In the genomic region with DNA sequence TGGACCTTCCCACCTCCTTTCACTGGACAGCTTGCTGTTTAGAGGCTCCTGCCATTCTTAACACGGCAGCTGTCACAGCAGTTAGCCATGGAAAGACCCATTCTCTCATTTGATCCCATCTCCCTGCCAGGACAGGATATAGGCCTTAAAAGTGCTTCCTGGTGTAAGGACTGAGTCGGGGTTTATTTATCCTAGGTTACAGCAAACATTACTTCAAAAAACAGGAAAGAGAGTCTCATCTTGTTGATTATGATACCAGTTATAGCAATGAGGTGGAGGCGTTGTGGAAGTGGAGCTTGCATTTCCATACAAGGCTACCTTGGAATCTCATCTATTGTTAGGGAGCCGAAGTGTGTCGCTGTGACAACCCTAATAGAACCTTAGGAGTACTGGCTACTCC, we compare ENCODE assay signal across 1 cellular context.
TF ChIP-seq lines count a peak whose summit lies in the region.

No MANE protein-coding gene starts in this region.

TF ChIP-seq in GM23338, 12 proteins besides CTCF, POLR2A, EP300 and RAD21:
- TF ChIP-seq, protein P1, sequence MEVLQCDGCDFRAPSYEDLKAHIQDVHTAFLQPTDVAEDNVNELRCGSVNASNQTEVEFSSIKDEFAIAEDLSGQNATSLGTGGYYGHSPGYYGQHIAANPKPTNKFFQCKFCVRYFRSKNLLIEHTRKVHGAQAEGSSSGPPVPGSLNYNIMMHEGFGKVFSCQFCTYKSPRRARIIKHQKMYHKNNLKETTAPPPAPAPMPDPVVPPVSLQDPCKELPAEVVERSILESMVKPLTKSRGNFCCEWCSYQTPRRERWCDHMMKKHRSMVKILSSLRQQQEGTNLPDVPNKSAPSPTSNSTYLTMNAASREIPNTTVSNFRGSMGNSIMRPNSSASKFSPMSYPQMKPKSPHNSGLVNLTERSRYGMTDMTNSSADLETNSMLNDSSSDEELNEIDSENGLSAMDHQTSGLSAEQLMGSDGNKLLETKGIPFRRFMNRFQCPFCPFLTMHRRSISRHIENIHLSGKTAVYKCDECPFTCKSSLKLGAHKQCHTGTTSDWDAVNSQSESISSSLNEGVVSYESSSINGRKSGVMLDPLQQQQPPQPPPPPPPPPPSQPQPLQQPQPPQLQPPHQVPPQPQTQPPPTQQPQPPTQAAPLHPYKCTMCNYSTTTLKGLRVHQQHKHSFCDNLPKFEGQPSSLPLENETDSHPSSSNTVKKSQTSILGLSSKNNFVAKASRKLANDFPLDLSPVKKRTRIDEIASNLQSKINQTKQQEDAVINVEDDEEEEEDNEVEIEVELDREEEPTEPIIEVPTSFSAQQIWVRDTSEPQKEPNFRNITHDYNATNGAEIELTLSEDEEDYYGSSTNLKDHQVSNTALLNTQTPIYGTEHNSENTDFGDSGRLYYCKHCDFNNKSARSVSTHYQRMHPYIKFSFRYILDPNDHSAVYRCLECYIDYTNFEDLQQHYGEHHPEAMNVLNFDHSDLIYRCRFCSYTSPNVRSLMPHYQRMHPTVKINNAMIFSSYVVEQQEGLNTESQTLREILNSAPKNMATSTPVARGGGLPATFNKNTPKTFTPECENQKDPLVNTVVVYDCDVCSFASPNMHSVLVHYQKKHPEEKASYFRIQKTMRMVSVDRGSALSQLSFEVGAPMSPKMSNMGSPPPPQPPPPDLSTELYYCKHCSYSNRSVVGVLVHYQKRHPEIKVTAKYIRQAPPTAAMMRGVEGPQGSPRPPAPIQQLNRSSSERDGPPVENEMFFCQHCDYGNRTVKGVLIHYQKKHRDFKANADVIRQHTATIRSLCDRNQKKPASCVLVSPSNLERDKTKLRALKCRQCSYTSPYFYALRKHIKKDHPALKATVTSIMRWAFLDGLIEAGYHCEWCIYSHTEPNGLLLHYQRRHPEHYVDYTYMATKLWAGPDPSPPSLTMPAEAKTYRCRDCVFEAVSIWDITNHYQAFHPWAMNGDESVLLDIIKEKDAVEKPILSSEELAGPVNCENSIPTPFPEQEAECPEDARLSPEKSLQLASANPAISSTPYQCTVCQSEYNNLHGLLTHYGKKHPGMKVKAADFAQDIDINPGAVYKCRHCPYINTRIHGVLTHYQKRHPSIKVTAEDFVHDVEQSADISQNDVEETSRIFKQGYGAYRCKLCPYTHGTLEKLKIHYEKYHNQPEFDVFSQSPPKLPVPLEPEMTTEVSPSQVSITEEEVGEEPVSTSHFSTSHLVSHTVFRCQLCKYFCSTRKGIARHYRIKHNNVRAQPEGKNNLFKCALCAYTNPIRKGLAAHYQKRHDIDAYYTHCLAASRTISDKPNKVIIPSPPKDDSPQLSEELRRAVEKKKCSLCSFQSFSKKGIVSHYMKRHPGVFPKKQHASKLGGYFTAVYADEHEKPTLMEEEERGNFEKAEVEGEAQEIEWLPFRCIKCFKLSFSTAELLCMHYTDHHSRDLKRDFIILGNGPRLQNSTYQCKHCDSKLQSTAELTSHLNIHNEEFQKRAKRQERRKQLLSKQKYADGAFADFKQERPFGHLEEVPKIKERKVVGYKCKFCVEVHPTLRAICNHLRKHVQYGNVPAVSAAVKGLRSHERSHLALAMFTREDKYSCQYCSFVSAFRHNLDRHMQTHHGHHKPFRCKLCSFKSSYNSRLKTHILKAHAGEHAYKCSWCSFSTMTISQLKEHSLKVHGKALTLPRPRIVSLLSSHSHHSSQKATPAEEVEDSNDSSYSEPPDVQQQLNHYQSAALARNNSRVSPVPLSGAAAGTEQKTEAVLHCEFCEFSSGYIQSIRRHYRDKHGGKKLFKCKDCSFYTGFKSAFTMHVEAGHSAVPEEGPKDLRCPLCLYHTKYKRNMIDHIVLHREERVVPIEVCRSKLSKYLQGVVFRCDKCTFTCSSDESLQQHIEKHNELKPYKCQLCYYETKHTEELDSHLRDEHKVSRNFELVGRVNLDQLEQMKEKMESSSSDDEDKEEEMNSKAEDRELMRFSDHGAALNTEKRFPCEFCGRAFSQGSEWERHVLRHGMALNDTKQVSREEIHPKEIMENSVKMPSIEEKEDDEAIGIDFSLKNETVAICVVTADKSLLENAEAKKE (CRISPR knock-in tag; IDR thresholded peaks at IDR 0.05): no peak
- TF ChIP-seq, protein P2, sequence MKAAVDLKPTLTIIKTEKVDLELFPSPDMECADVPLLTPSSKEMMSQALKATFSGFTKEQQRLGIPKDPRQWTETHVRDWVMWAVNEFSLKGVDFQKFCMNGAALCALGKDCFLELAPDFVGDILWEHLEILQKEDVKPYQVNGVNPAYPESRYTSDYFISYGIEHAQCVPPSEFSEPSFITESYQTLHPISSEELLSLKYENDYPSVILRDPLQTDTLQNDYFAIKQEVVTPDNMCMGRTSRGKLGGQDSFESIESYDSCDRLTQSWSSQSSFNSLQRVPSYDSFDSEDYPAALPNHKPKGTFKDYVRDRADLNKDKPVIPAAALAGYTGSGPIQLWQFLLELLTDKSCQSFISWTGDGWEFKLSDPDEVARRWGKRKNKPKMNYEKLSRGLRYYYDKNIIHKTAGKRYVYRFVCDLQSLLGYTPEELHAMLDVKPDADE (IDR thresholded peaks at IDR 0.05): no peak
- TF ChIP-seq CREB1 (CRISPR knock-in tag; IDR thresholded peaks at IDR 0.05; ENCODE audit: low read depth) (no peak), EZH2 (IDR thresholded peaks at IDR 0.05; ENCODE audit: low read depth, unreplicated experiment) (no peak)
TF ChIP-seq in GM23338: peak in this region for 0.
